Comparison of ENCODE assay signal across 8 cellular contexts in genomic region chr12:54354271-54354670, GRCh38. TPM values are rescaled to one million over a fixed set of nuclear protein-coding genes. Genes with fewer than 3 reads are reported as not detected.
"Had no signal": no experiment of that assay in that cellular context is flagged by ENCODE, and none has a peak within 500 bp of the region (broad histone marks: within the 10 kb centered on the region; RNA-seq: fewer than 3 reads in every experiment).

No MANE protein-coding gene starts in this region.

RNA-seq across cellular contexts. Expression of gene GPR84, which starts 10.0 kb away (rescaled TPM):
- total RNA-seq: ascending aorta, bronchial epithelial cell, NCI-H460, SJSA1, T-cell had no signal

RNA-seq across cellular contexts. Expression of gene NFE2, which starts 53.5 kb away (rescaled TPM):
- total RNA-seq: activated CD8-positive, alpha-beta memory T cell treated with anti-CD3 and anti-CD28 coated beads, Interleukin-2, amount 10 ng/mL, durations not matched to agents 7 days and 5 days; activated naive CD8-positive, alpha-beta T cell treated with anti-CD3 and anti-CD28 coated beads, Interleukin-2, amount 10 ng/mL, durations not matched to agents 7 days and 5 days; activated T-helper 17 cell treated with anti-CD3 and anti-CD28 coated beads, Interleukin-2, amount 50 U/mL, for 72 hours; ascending aorta; bronchial epithelial cell; SJSA1 had no signal
